Comparison of ENCODE assay signal across 18 cellular contexts in the genomic region with DNA sequence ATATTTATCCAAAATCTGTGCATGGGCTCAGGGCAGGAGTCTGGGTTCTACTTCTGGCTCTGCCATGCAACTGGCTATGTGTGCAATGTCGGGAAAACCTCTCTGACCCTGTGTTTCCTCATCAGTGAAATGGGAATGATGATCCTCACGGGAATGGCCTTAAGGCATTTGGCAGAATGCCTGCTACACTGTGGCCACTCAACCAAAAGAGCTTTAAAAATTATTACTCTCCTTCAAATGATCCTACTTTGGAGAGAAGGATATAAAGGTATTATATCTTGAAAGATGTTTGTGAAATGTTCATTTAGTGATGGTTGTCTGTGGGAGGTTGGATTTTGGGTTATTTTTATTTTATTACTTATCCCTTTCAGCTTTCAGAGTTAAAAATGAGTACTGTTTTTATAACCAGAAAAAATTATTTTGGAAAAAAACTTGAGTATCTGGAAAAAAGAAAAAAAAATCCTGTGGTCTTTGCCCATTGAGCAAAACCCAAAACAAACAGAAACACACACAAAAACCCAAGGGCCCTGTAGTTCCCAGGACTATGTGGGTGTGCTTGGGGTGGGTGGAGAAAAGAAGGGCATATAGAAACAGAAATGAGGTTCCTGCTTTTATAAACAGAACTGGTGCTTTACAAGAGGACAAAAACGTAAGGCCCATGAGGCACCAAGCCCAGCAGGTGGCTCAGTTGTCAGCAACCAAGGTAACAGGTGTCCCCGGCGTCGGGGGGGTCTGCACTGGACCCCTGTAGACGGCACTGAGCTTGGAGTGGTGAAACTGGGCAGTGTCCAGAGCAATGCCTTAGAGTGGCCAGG. TPM values are rescaled to one million over a fixed set of nuclear protein-coding genes. Genes with fewer than 3 reads are reported as not detected.
A peak's percentile ranks its signal among the peaks of the same experiment; 100 is the strongest.
DNase-seq lines count a peak whose midpoint lies in the region; ATAC-seq, FAIRE-seq and TF ChIP-seq lines count a peak whose summit lies in the region.
"Had no signal": no experiment of that assay in that cellular context is flagged by ENCODE, and none has a peak within 500 bp of the region (broad histone marks: within the 10 kb centered on the region; RNA-seq: fewer than 3 reads in every experiment).

No MANE protein-coding gene starts in this region.

- FAIRE-seq in endometrium (lab: Jason Lieb, UNC): peak; percentile 31

- H3K27ac ChIP-seq in tibial artery (peak overlapping the region; percentile 66 to 73), thyroid gland (peak overlapping the region in 1 of 3 donors; percentile 35)
- H3K27ac ChIP-seq: 22Rv1, suprapubic skin had no signal

- H3K4me3 ChIP-seq in tibial artery: peak overlapping the region in 1 of 2 donors; percentile 16
- no peak overlapping the region for H3K4me3 ChIP-seq in thyroid gland (replicated peaks in 1 of 3)
- H3K4me3 ChIP-seq: suprapubic skin had no signal

- intact Hi-C loops in tibial artery (cut with DNase I; ENCODE audit: low total_unique reads) (no loop called here), thyroid gland (cut with DNase I) (no loop called here)

- H3K4me3 Mint-ChIP-seq in nephron: peak overlapping the region in 1 of 3 experiments; percentile 57
- H3K4me3 Mint-ChIP-seq: activated T-cell treated with anti-CD3 and anti-CD28 coated beads, Interleukin-2, amount 50 U/mL, for 72 hours; immature natural killer cell had no signal

- no peak for ATAC-seq in GM21825 (IDR thresholded peaks at IDR 0.05; ENCODE audit: unreplicated experiment)
- ATAC-seq: activated T-cell treated with anti-CD3 and anti-CD28 coated beads, Interleukin-2, amount 50 U/mL, for 72 hours had no signal

- H3K9me3 Mint-ChIP-seq in nephron: no peaks in the 10 kb centered on the region
- H3K9me3 Mint-ChIP-seq: activated T-cell treated with anti-CD3 and anti-CD28 coated beads, Interleukin-2, amount 50 U/mL, for 72 hours had no signal

- 46 to 59% methylated on average over 7 of the region's 7 CpGs for WGBS in thyroid gland, 2 donors

- peaks cover 24% of the 10 kb centered on the region for H3K36me3 Mint-ChIP-seq in nephron (ENCODE audit: low read depth)

- H3K9me3 ChIP-seq in tibial artery: no peaks in the 10 kb centered on the region
- H3K9me3 ChIP-seq in thyroid gland: no peaks in the 10 kb centered on the region
- H3K9me3 ChIP-seq: suprapubic skin had no signal

- H3K27me3 Mint-ChIP-seq in nephron (ENCODE audit: low read depth): peaks cover 6% of the 10 kb centered on the region

- TF ChIP-seq CTCF in nephron (IDR thresholded peaks at IDR 0.05; ENCODE audit: unreplicated experiment in 3 of 3) (no peak), tibial artery (IDR thresholded peaks at IDR 0.05) (no peak), thyroid gland (IDR thresholded peaks at IDR 0.05) (no peak)

- H3K27me3 ChIP-seq in tibial artery (no peaks in the 10 kb centered on the region), thyroid gland (no peaks in the 10 kb centered on the region)
- H3K27me3 ChIP-seq: suprapubic skin had no signal

- TF ChIP-seq POLR2A in thyroid gland (IDR thresholded peaks at IDR 0.05): no peak

- peak overlapping the region; percentile 40 to 73 (median 55) for H3K27ac Mint-ChIP-seq in nephron
- H3K27ac Mint-ChIP-seq: activated T-cell treated with anti-CD3 and anti-CD28 coated beads, Interleukin-2, amount 50 U/mL, for 72 hours; immature natural killer cell had no signal

- H3K4me1 Mint-ChIP-seq in nephron: peaks cover 83% of the 10 kb centered on the region

- H3K36me3 ChIP-seq in tibial artery (peaks cover 0 to 8% (median 6%) of the 10 kb centered on the region in 3 donors), thyroid gland (no peaks in the 10 kb centered on the region)

- peaks cover 0 to 91% (median 59%) of the 10 kb centered on the region in 4 donors for H3K4me1 ChIP-seq in tibial artery
- peaks cover 0 to 9% of the 10 kb centered on the region in 2 donors for H3K4me1 ChIP-seq in thyroid gland

- DNase-seq in NCI-H146 (lab: John Stamatoyannopoulos, UW) (peak; percentile 9), NCI-H146 treated with DMSO at 0.1 percent for 48 hours (lab: John Stamatoyannopoulos, UW; ENCODE audit: unreplicated experiment) (no peak), tibial artery (peak; percentile 60 to 72), thyroid gland (no peak)
- no peak for DNase-seq in activated CD4-positive, alpha-beta T cell treated with anti-CD3 and anti-CD28 coated beads for 1 hour
- DNase-seq: activated CD4-positive, alpha-beta T cell treated with anti-CD3 and anti-CD28 coated beads, Interleukin-2, amount 50 U/mL, for 1 hour; activated T-cell treated with anti-CD3 and anti-CD28 coated beads, Interleukin-2, amount 50 U/mL, for 72 hours; dermis blood vessel endothelial cell; immature natural killer cell; NCI-H2081 treated with DMSO at 0.1 percent for 48 hours; SHP77 had no signal

RNA-seq across cellular contexts. Expression of gene RGMA, which starts 22.0 kb away (rescaled TPM):
- 10 to 100 TPM in 1 of 4 donors, 1 to 10 TPM in 3; 2.4 to 10.3 (median 6.0) TPM for total RNA-seq in thyroid gland
- total RNA-seq: fibroblast of villous mesenchyme; T-helper 2 cell treated with Interferon-gamma antibody and Interleukin-4, amounts not matched to agents 100 ng/mL and 5 ng/mL, for 36 hours had no signal

Comparison
In these comparisons a context has a peak if more than half of its experiments do, and no peak if none do; other contexts are left out.
1. DNase-seq: peak in NCI-H146 (single experiment) and tibial artery (2 of 2); none in NCI-H146 treated with DMSO at 0.1 percent for 48 hours (single experiment), activated CD4-positive, alpha-beta T cell treated with anti-CD3 and anti-CD28 coated beads for 1 hour (single experiment) and thyroid gland (0 of 2).